11 cellular contexts compared by ENCODE assay signal in the genomic region with DNA sequence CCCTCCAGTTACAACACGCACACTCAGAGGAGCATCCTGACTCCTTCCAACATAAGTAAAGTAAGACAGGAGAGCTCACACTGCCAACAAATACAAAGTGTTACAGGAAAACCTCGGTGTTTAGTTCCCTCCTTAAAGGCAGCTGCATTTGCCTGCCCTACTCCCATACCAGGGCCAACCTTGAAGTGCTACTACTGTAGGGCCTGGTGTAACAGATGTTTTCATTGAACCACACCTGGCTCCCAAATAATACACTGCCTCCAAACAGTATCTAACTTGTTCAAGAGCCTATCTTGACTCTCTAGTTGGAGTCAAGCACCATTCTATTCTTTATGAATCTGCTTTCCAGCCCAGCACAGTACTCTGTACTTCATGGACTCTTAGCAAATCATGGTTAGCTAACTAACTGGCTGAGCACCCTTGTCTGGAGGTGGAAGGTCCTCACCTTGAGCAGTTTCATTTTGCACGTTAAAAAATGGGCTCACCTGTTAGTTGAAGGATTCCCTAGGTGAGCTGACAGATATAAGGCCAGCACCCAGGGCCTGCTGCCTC.
"Had no signal": no experiment of that assay in that cellular context is flagged by ENCODE, and none has a peak within 500 bp of the region (broad histone marks: within the 10 kb centered on the region; RNA-seq: fewer than 3 reads in every experiment).

No MANE protein-coding gene starts in this region.

- H3K9me3 ChIP-seq: gastroesophageal sphincter, heart right ventricle, pancreas, thoracic aorta had no signal

- H3K27me3 ChIP-seq: gastroesophageal sphincter, heart right ventricle, pancreas had no signal

- H3K27ac ChIP-seq: gastroesophageal sphincter, heart right ventricle, pancreas, thoracic aorta had no signal

- H3K36me3 ChIP-seq: gastroesophageal sphincter, heart right ventricle, pancreas, thoracic aorta had no signal

- H3K27ac Mint-ChIP-seq: activated CD4-positive, alpha-beta T cell treated with anti-CD3 and anti-CD28 coated beads, Interleukin-2, amount 10 ng/mL, durations not matched to agents 7 days and 5 days had no signal

- H3K4me1 ChIP-seq: heart right ventricle had no signal

- DNase-seq: activated CD4-positive, alpha-beta T cell treated with anti-CD3 and anti-CD28 coated beads, Interleukin-2, amount 10 ng/mL, durations not matched to agents 7 days and 5 days; activated CD4-positive, CD25-positive, alpha-beta regulatory T cell; activated CD8-positive, alpha-beta memory T cell treated with anti-CD3 and anti-CD28 coated beads for 24 hours; activated naive CD4-positive, alpha-beta T cell; anterior cingulate cortex; heart right ventricle; left cardiac atrium; pancreas; stimulated activated CD4-positive, alpha-beta T cell treated with anti-CD3 and anti-CD28 coated beads, Interleukin-2, amount 100 ng/mL, for 24 hours had no signal

- H3K9me3 Mint-ChIP-seq: activated CD4-positive, alpha-beta T cell treated with anti-CD3 and anti-CD28 coated beads, Interleukin-2, amount 10 ng/mL, durations not matched to agents 7 days and 5 days had no signal

- H3K4me3 Mint-ChIP-seq: activated CD4-positive, alpha-beta T cell treated with anti-CD3 and anti-CD28 coated beads, Interleukin-2, amount 10 ng/mL, durations not matched to agents 7 days and 5 days had no signal

- H3K4me3 ChIP-seq: gastroesophageal sphincter, heart right ventricle, pancreas, thoracic aorta had no signal

- ATAC-seq: gastroesophageal sphincter, heart right ventricle, left cardiac atrium, pancreas had no signal

- H3K27me3 Mint-ChIP-seq: activated CD4-positive, alpha-beta T cell treated with anti-CD3 and anti-CD28 coated beads, Interleukin-2, amount 10 ng/mL, durations not matched to agents 7 days and 5 days had no signal
